ENCODE assay signal across 24 cellular contexts in the genomic region with DNA sequence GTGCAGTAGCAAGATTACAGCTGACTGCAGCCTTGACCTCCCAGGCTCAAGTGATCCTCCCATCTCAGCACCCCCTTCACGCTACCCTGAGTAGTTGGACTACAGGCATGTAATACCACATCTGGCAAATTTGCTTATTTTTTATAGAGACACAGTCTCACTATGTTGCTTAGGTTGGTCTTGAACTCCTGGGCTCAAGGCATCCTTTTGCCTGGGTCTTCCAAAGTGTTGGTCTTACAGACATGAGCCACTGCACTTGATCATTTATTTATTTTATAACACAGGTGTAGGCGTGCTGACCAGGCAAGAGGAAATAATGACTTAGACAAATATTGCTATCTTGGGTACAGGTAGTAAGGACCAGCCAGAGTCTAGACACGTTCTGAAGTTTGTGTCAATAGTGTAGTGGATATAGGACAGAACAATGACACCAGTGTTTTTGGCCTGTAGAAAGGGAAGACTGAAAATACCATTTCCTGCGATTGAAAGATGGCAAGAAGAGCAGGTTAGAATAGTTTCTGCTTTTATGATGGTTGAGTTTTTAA.
"Had no signal": no experiment of that assay in that cellular context is flagged by ENCODE, and none has a peak within 500 bp of the region (broad histone marks: within the 10 kb centered on the region; RNA-seq: fewer than 3 reads in every experiment).

No MANE protein-coding gene starts in this region.

- H3K36me3 Mint-ChIP-seq: memory B cell; naive thymus-derived CD4-positive, alpha-beta T cell; neural progenitor cell; stimulated activated memory B cell treated with anti-CD40 and anti-IgM and Interleukin-4, amounts not matched to agents 10 μg/mL and 1 μg/mL and 100 μg/mL, for 72 hours; type B pancreatic cell had no signal

- H2AFZ ChIP-seq: hepatocyte, neural progenitor cell had no signal

- H3K27ac ChIP-seq: dorsolateral prefrontal cortex, hepatocyte, neural progenitor cell, prostate gland, right atrium auricular region, spleen, testis, tibial artery had no signal

- FAIRE-seq: frontal cortex, kidney had no signal

- H3K9ac ChIP-seq: neural progenitor cell had no signal

- H3K27me3 Mint-ChIP-seq: stimulated activated memory B cell treated with anti-CD40 and anti-IgM and Interleukin-4, amounts not matched to agents 10 μg/mL and 1 μg/mL and 100 μg/mL, for 72 hours had no signal

- H3K36me3 ChIP-seq: neural progenitor cell, prostate gland, right atrium auricular region, sigmoid colon, spleen, tibial artery had no signal

- H3K4me3 ChIP-seq: dorsolateral prefrontal cortex, hepatocyte, lung, neural progenitor cell, prostate gland, right atrium auricular region, sigmoid colon, spleen, testis, tibial artery had no signal

- H3K9me3 Mint-ChIP-seq: memory B cell; naive thymus-derived CD4-positive, alpha-beta T cell; nephron; neural progenitor cell; stimulated activated memory B cell treated with anti-CD40 and anti-IgM and Interleukin-4, amounts not matched to agents 10 μg/mL and 1 μg/mL and 100 μg/mL, for 72 hours; type B pancreatic cell had no signal

- ATAC-seq: left lobe of liver; naive thymus-derived CD4-positive, alpha-beta T cell; stimulated activated memory B cell treated with anti-CD40 and anti-IgM and Interleukin-4, amounts not matched to agents 10 μg/mL and 1 μg/mL and 100 μg/mL, for 72 hours; stimulated activated naive CD8-positive, alpha-beta T cell treated with anti-CD3 and anti-CD28 coated beads, Interleukin-15, Interleukin-2, amounts not matched to agents 100 U/mL and 50 U/mL, for 24 hours had no signal

- H3K4me1 ChIP-seq: neural progenitor cell, prostate gland had no signal

- H3K79me2 ChIP-seq: hepatocyte had no signal

- H3K4me2 ChIP-seq: hepatocyte, neural progenitor cell had no signal

- H3K4me3 Mint-ChIP-seq: memory B cell; naive thymus-derived CD4-positive, alpha-beta T cell; nephron; neural progenitor cell; stimulated activated memory B cell treated with anti-CD40 and anti-IgM and Interleukin-4, amounts not matched to agents 10 μg/mL and 1 μg/mL and 100 μg/mL, for 72 hours; type B pancreatic cell had no signal

- H3K27ac Mint-ChIP-seq: memory B cell; naive thymus-derived CD4-positive, alpha-beta T cell; stimulated activated memory B cell treated with anti-CD40 and anti-IgM and Interleukin-4, amounts not matched to agents 10 μg/mL and 1 μg/mL and 100 μg/mL, for 72 hours; type B pancreatic cell had no signal

- DNase-seq: cortex of kidney; dorsolateral prefrontal cortex; effector CD4-positive, alpha-beta T cell; kidney; midbrain; naive thymus-derived CD4-positive, alpha-beta T cell; sigmoid colon; spleen; stimulated activated CD4-positive, alpha-beta T cell treated with anti-CD3 and anti-CD28 coated beads, Interleukin-4, amount 100 ng/mL, for 4 hours; stimulated activated naive CD8-positive, alpha-beta T cell treated with anti-CD3 and anti-CD28 coated beads, Interleukin-15, Interleukin-2, amounts not matched to agents 100 U/mL and 50 U/mL, for 24 hours; substantia nigra; testis; tibial artery had no signal

- H3K9me3 ChIP-seq: prostate gland, right atrium auricular region, sigmoid colon, spleen, testis, tibial artery had no signal

- H3K27me3 ChIP-seq: hepatocyte, neural progenitor cell, right atrium auricular region, sigmoid colon, spleen, testis, tibial artery had no signal
